ENCODE assay signal across 8 cellular contexts in the genomic region with DNA sequence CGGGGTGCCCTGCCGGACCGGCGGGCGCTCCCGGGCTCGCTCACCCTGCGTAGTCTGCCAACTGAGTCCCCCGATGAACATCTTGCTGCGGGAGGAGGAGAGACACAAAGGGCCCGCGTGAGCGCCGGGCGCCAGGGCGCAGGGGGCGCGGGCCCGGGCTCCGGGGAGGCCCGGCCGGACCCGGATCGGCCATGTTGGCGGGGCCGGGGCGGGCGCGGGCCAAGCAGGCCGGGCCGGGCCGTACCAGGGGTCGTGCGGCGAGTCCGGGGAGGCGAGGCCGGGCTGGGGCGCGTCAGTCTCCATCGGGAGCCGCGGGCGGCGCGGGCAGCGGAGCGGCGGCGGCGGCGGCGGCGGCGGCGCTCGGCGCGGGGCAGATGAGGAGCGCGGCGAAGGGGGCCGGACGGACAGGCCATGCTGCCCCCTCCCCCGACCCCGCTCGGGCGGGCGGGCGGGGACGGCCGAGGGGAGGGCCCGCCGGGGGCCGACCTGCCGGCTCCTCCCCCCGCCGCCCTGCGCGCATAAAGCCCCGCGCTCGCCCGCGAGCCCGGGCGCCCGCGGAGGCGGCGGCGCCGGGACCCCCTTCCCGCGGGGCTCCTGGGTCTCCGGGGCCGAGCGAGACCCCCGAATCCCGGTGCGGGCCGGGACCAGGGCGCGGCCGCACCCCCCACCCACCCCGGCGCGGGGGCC. TPM values are rescaled to one million over a fixed set of nuclear protein-coding genes. Genes with fewer than 3 reads are reported as not detected.
DNase-seq lines count a peak whose midpoint lies in the region; ATAC-seq and TF ChIP-seq lines count a peak whose summit lies in the region.

Gene MSI1 (minus strand): TSS at position 376 of the 687 bp plus-strand sequence. CDS start 73 bp downstream, at position 303.

- TF ChIP-seq POLR2A in adrenal gland (IDR thresholded peaks at IDR 0.05): peak in 1 of 2 donors; percentile 23
- TF ChIP-seq POLR2A in testis (IDR thresholded peaks at IDR 0.05): no peak

- peaks cover 0 to 19% of the 10 kb centered on the region in 2 experiments; a peak in 1 of 4 replicates for H3K4me1 ChIP-seq in SK-N-SH (ENCODE audit: control insufficient read depth in 1 of 2, insufficient read depth in 2 of 2, low read depth in 1 of 2, low read length in 1 of 2)
- peaks cover 11 to 17% of the 10 kb centered on the region in 2 donors for H3K4me1 ChIP-seq in adrenal gland (replicated peaks in 1 of 2)
- peaks cover 5% of the 10 kb centered on the region for H3K4me1 ChIP-seq in testis

- H3K4me3 ChIP-seq in SK-N-SH (ENCODE audit: low read depth in 2 of 2, low read length in 1 of 2) (peak within 1 kb of the TSS; percentile 60), adrenal gland (peak within 1 kb of the TSS in 3 of 4 donors; percentile 10 to 83 (median 50)), testis (peak within 1 kb of the TSS; percentile 34 to 39)

- TF ChIP-seq CTCF in SK-N-SH (IDR thresholded peaks at IDR 0.05) (no peak), adrenal gland (IDR thresholded peaks at IDR 0.05) (no peak), testis (IDR thresholded peaks at IDR 0.05) (no peak)

- intact Hi-C loops in adrenal gland (cut with DNase I): no loop called here
- intact Hi-C loops in testis (cut with DNase I; ENCODE audit: low total_unique reads): loop anchor here (10.0 kb wide), 1 partner anchor 56 kb away; no protein-coding TSS in a partner anchor

- peak within 1 kb of the TSS; percentile 74 for H3K4me2 ChIP-seq in SK-N-SH

- H3K36me3 ChIP-seq in SK-N-SH (replicated peaks in 1 of 2; ENCODE audit: control insufficient read depth in 1 of 2, insufficient read depth in 2 of 2, low read length in 1 of 2) (no peaks in the 10 kb centered on the region), adrenal gland (replicated peaks in 1 of 2) (no peaks in the 10 kb centered on the region), testis (ENCODE audit: low read depth, missing control alignments) (no peaks in the 10 kb centered on the region)

- CTCF ChIA-PET in SK-N-SH (lab: Yijun Ruan, JAX): interaction anchor here (0.6 to 9.0 kb wide), 2 partner anchors 61 kb away, joined by 3 to 95 read pairs; no protein-coding TSS in a partner anchor

- no peaks in the 10 kb centered on the region for H4K20me1 ChIP-seq in SK-N-SH (ENCODE audit: insufficient read depth)

- DNase-seq in SK-N-SH: peak; percentile 93
- DNase-seq in adrenal gland: peak in 1 of 7 donors; percentile 48
- DNase-seq in testis: no peak
- DNase-seq in hippocampal formation (lab: John Stamatoyannopoulos, UW): no peak
- DNase-seq in DMS153 (lab: John Stamatoyannopoulos, UW): no peak
- no peak for DNase-seq in putamen (ENCODE audit: low spot score)

- H3K27ac ChIP-seq in SK-N-SH (ENCODE audit: low read depth in 2 of 2, low read length in 1 of 2) (peak within 1 kb of the TSS in 1 of 2 experiments; percentile 60; a peak in 1 of 4 replicates), adrenal gland (peak within 1 kb of the TSS in 2 of 5 donors; percentile 67 to 68), layer of hippocampus (ENCODE audit: low read depth, low read length) (peak within 1 kb of the TSS; percentile 68), testis (no peak within 1 kb of the TSS)

- peaks cover 36% of the 10 kb centered on the region for H3K27me3 ChIP-seq in SK-N-SH (ENCODE audit: insufficient read depth)
- H3K27me3 ChIP-seq in adrenal gland: no peaks in the 10 kb centered on the region
- H3K27me3 ChIP-seq in layer of hippocampus (ENCODE audit: control insufficient read depth, insufficient read depth, low read length): no peaks in the 10 kb centered on the region
- no peaks in the 10 kb centered on the region for H3K27me3 ChIP-seq in testis

- H3K79me2 ChIP-seq in SK-N-SH (ENCODE audit: insufficient read depth): no peaks in the 10 kb centered on the region

- peak within 1 kb of the TSS; percentile 65; the same call in 1 of the 2 replicates for H2AFZ ChIP-seq in SK-N-SH (ENCODE audit: low read depth)

- no peak for TF ChIP-seq EP300 in SK-N-SH (IDR thresholded peaks at IDR 0.05; ENCODE audit: borderline replicate concordance in 1 of 2, low read depth in 1 of 2, low read length in 1 of 2)

- no peak for TF ChIP-seq RAD21 in SK-N-SH (IDR thresholded peaks at IDR 0.05; ENCODE audit: low read length)

- H3K9ac ChIP-seq in SK-N-SH: peak within 1 kb of the TSS; percentile 21; the same call in 1 of the 2 replicates

- ATAC-seq in SK-N-SH treated with all-trans-retinoic acid at 6 μM for 48 hours: no peak

- WGBS in SK-N-SH (ENCODE audit: low lambda C conversion rate): no CpG with 5 or more reads among the region's 108 CpGs
- 0 to 1% (median 1%) methylated on average over 17 to 106 of the region's 108 CpGs; no CpG with 5 or more reads in 1 of the 4 donors for WGBS in adrenal gland, 4 donors
- WGBS in testis, 2 donors: 0% methylated on average over 15 of the region's 108 CpGs; no CpG with 5 or more reads in 1 of the 2 donors

- H3K9me2 ChIP-seq in SK-N-SH: no peaks in the 10 kb centered on the region

- peaks cover 5% of the 10 kb centered on the region for H3F3A ChIP-seq in SK-N-SH (replicated peaks; ENCODE audit: insufficient read depth)

- H3K9me3 ChIP-seq in SK-N-SH: no peaks in the 10 kb centered on the region
- H3K9me3 ChIP-seq in adrenal gland (replicated peaks in 1 of 3): no peaks in the 10 kb centered on the region
- no peaks in the 10 kb centered on the region for H3K9me3 ChIP-seq in testis

- POLR2A ChIA-PET in SK-N-SH (lab: Yijun Ruan, JAX): no interaction called here

TF ChIP-seq in SK-N-SH, 30 proteins besides CTCF, POLR2A, EP300 and RAD21 (continues in another document):
- TF ChIP-seq SIN3A (IDR thresholded peaks at IDR 0.05; ENCODE audit: borderline replicate concordance, low read depth, low read length) (no peak), FOSL2 (IDR thresholded peaks at IDR 0.05; ENCODE audit: borderline replicate concordance, low read depth) (no peak), MXI1 (IDR thresholded peaks at IDR 0.05; ENCODE audit: low read depth, low read length) (no peak), NRF1 (IDR thresholded peaks at IDR 0.05; ENCODE audit: low read depth, low read length) (no peak), USF1 (IDR thresholded peaks at IDR 0.05; ENCODE audit: borderline replicate concordance, low read depth) (no peak), POLR2AphosphoS5 (IDR thresholded peaks at IDR 0.05; ENCODE audit: low read depth, low read length) (no peak), SMC3 (IDR thresholded peaks at IDR 0.05; ENCODE audit: low read depth, low read length) (no peak), TCF12 (IDR thresholded peaks at IDR 0.05) (no peak), EZH2phosphoT487 (IDR thresholded peaks at IDR 0.05; ENCODE audit: borderline replicate concordance, low read depth) (no peak), YY1 (IDR thresholded peaks at IDR 0.05; ENCODE audit: low read depth) (no peak), JUND (IDR thresholded peaks at IDR 0.05) (no peak)

TF ChIP-seq in SK-N-SH treated with all-trans-retinoic acid at 6 μM for 48 hours, 23 proteins besides CTCF, POLR2A, EP300 and RAD21 (continues in another document):
- no peak for TF ChIP-seq POU6F1 (CRISPR knock-in tag; IDR thresholded peaks at IDR 0.05; ENCODE audit: borderline replicate concordance, low read depth)
- TF ChIP-seq TCF4 (CRISPR knock-in tag; IDR thresholded peaks at IDR 0.05; ENCODE audit: borderline replicate concordance): no peak
- no peak for TF ChIP-seq OSR1 (CRISPR knock-in tag; IDR thresholded peaks at IDR 0.05)
- TF ChIP-seq ZFP3 (CRISPR knock-in tag; IDR thresholded peaks at IDR 0.05): no peak
- no peak for TF ChIP-seq ZC3H10 (CRISPR knock-in tag; IDR thresholded peaks at IDR 0.05)
- no peak for TF ChIP-seq RARB (CRISPR knock-in tag; IDR thresholded peaks at IDR 0.05)
- no peak for TF ChIP-seq TSHZ2 (CRISPR knock-in tag; IDR thresholded peaks at IDR 0.05)

RNA-seq across cellular contexts. Expression of gene MSI1, which starts in this region (rescaled TPM):
- polyA plus RNA-seq in SK-N-SH (2012; rRNA removed) (1.3 and 1.7 TPM in 2 replicates), adrenal gland (1 to 10 TPM in 2 of 3 donors, under 1 TPM in 1; 0.88 to 8.8 (median 6.6) TPM), testis (ENCODE audit: insufficient read depth, low read depth, low replicate concordance) (25.1 TPM)
- polyA plus RNA-seq in SK-N-SH (2012; cell fraction: cytosol; rRNA removed): 1.4 and 1.5 TPM in 2 replicates
- polyA plus RNA-seq in SK-N-SH (2012; cell fraction: nucleus; rRNA removed): 1.7 and 2.2 TPM in 2 replicates
- total RNA-seq in adrenal gland (10 to 100 TPM in 3 of 8 donors, 1 to 10 TPM in 4, under 1 TPM in 1; 0.87 to 24.2 (median 8.4) TPM), testis (10 to 100 TPM in 1 of 2 donors, 1 to 10 TPM in 1; 7.4 to 14.8 TPM)
